ENCODE assay signal across 8 cellular contexts in genomic region chr13:20566424-20566916, GRCh38. TPM values are rescaled to one million over a fixed set of nuclear protein-coding genes. Genes with fewer than 3 reads are reported as not detected.
DNase-seq lines count a peak whose midpoint lies in the region; ATAC-seq and TF ChIP-seq lines count a peak whose summit lies in the region.

No MANE protein-coding gene starts in this region.

- H3K4me3 ChIP-seq in GM06990 (replicated peaks; ENCODE audit: low read depth, low read length) = peak overlapping the region; percentile 79
- peak overlapping the region; percentile 60 to 85 for H3K4me3 ChIP-seq in ascending aorta
- H3K4me3 ChIP-seq in iPS-18a (ENCODE audit: low read length) = peak overlapping the region; percentile 89
- H3K4me3 ChIP-seq in smooth muscle cell = peak overlapping the region; percentile 54

- H4K20me1 ChIP-seq in smooth muscle cell (ENCODE audit: low read depth) = no peaks in the 10 kb centered on the region

- H3F3A ChIP-seq in smooth muscle cell (ENCODE audit: low read depth) = peaks cover 13% of the 10 kb centered on the region

- no peaks in the 10 kb centered on the region for H3K9me3 ChIP-seq in ascending aorta
- no peaks in the 10 kb centered on the region for H3K9me3 ChIP-seq in iPS-18a (ENCODE audit: control insufficient read depth, low read depth, low read length)
- H3K9me3 ChIP-seq in smooth muscle cell (replicated peaks; ENCODE audit: low read depth) = no peaks in the 10 kb centered on the region

- intact Hi-C loops in ascending aorta (cut with DNase I) = loop anchor here (2.0 to 10.0 kb wide), 8 partner anchors 141 to 934 kb away; partner anchors contain the start of genes EEF1AKMT1, MPHOSPH8, XPO4 and ZMYM2

- peak; percentile 39 for ATAC-seq in HG02970 (IDR thresholded peaks at IDR 0.05; ENCODE audit: low FRiP score, unreplicated experiment)

- H3K27me3 ChIP-seq in GM06990 (replicated peaks; ENCODE audit: control insufficient read depth, insufficient read depth, low read length) (no peaks in the 10 kb centered on the region), ascending aorta (no peaks in the 10 kb centered on the region), iPS-18a (ENCODE audit: control insufficient read depth, insufficient read depth, low read length) (no peaks in the 10 kb centered on the region), smooth muscle cell (ENCODE audit: low read depth) (no peaks in the 10 kb centered on the region)

- H3K4me2 ChIP-seq in smooth muscle cell = peak overlapping the region; percentile 89

- H3K27ac ChIP-seq in ascending aorta (peak overlapping the region; percentile 85 to 94), iPS-18a (ENCODE audit: low read length) (no peak overlapping the region), smooth muscle cell (ENCODE audit: low read depth) (peak overlapping the region; percentile 97)

- 2% methylated on average over 15 of the region's 23 CpGs for WGBS in smooth muscle cell (ENCODE audit: low lambda C conversion rate)

- H3K79me2 ChIP-seq in smooth muscle cell (ENCODE audit: low read depth) = peaks cover 20% of the 10 kb centered on the region

- DNase-seq in A172 (ENCODE audit: low spot score) (peak; percentile 70), GM06990 (ENCODE audit: extremely low read depth, insufficient read length) (no peak), NCI-H526 treated with DMSO at 0.1 percent for 48 hours (lab: John Stamatoyannopoulos, UW) (peak; percentile 87), ascending aorta (ENCODE audit: low spot score in 2 of 2) (no peak), smooth muscle cell (lab: John Stamatoyannopoulos, UW; ENCODE audit: unreplicated experiment) (no peak), AG08396 (ENCODE audit: low spot score) (no peak)

- H3K36me3 ChIP-seq in GM06990 (ENCODE audit: control insufficient read depth, insufficient read depth, low read length) = no peaks in the 10 kb centered on the region
- no peaks in the 10 kb centered on the region for H3K36me3 ChIP-seq in ascending aorta
- no peaks in the 10 kb centered on the region for H3K36me3 ChIP-seq in iPS-18a (ENCODE audit: control insufficient read depth, low read depth, low read length)
- no peaks in the 10 kb centered on the region for H3K36me3 ChIP-seq in smooth muscle cell (ENCODE audit: low read depth)

- H3K9ac ChIP-seq in iPS-18a (ENCODE audit: low read length) = peak overlapping the region; percentile 36
- peak overlapping the region; percentile 93 for H3K9ac ChIP-seq in smooth muscle cell (ENCODE audit: low read depth)

- H2AFZ ChIP-seq in smooth muscle cell (ENCODE audit: low read depth) = no peak overlapping the region

- TF ChIP-seq CTCF in GM06990 (IDR thresholded peaks at IDR 0.05; ENCODE audit: insufficient read depth, low read length, poor library complexity, severe bottlenecking) = no peak
- no peak for TF ChIP-seq CTCF in ascending aorta (IDR thresholded peaks at IDR 0.05)
- TF ChIP-seq CTCF in smooth muscle cell (IDR thresholded peaks at IDR 0.05; ENCODE audit: borderline replicate concordance, insufficient read depth, poor library complexity, severe bottlenecking) = no peak

- H3K4me1 ChIP-seq in ascending aorta (peaks cover 0 to 6% of the 10 kb centered on the region in 2 donors), iPS-18a (ENCODE audit: control insufficient read depth, low read depth, low read length) (peaks cover 7% of the 10 kb centered on the region), smooth muscle cell (ENCODE audit: low read depth) (peaks cover 9% of the 10 kb centered on the region)

RNA-seq across cellular contexts. Expression of gene IFT88, which starts 0.5 kb away (rescaled TPM):
- 19.6 and 22.6 TPM in 2 replicates for total RNA-seq in A172 (2014; rRNA removed; shearing (Covaris generic))
- total RNA-seq in ascending aorta = 4.9 TPM
- 13.4 and 16.7 TPM in 2 replicates for total RNA-seq in smooth muscle cell
- polyA plus RNA-seq in smooth muscle cell = 9.0 TPM in 2 replicates

RNA-seq across cellular contexts. Expression of gene CRYL1, which starts 40.8 kb away (rescaled TPM):
- 8.0 and 10.5 TPM in 2 replicates for total RNA-seq in A172 (2014; rRNA removed; shearing (Covaris generic))
- total RNA-seq in ascending aorta (13.1 TPM), smooth muscle cell (6.5 and 13.6 TPM in 2 replicates)
- 7.2 and 12.4 TPM in 2 replicates for polyA plus RNA-seq in smooth muscle cell

Comparison
In these comparisons a context has a peak if more than half of its experiments do, and no peak if none do; other contexts are left out.
1. DNase-seq: peak in A172 (single experiment) and NCI-H526 treated with DMSO at 0.1 percent for 48 hours (single experiment); none in GM06990 (single experiment), ascending aorta (0 of 2), smooth muscle cell (single experiment) and AG08396 (single experiment).
2. Peak in every context shown above with its lines, with median percentiles within 50 percentile points of each other: H3K4me3 ChIP-seq.